16 cellular contexts compared by ENCODE assay signal in the genomic region with DNA sequence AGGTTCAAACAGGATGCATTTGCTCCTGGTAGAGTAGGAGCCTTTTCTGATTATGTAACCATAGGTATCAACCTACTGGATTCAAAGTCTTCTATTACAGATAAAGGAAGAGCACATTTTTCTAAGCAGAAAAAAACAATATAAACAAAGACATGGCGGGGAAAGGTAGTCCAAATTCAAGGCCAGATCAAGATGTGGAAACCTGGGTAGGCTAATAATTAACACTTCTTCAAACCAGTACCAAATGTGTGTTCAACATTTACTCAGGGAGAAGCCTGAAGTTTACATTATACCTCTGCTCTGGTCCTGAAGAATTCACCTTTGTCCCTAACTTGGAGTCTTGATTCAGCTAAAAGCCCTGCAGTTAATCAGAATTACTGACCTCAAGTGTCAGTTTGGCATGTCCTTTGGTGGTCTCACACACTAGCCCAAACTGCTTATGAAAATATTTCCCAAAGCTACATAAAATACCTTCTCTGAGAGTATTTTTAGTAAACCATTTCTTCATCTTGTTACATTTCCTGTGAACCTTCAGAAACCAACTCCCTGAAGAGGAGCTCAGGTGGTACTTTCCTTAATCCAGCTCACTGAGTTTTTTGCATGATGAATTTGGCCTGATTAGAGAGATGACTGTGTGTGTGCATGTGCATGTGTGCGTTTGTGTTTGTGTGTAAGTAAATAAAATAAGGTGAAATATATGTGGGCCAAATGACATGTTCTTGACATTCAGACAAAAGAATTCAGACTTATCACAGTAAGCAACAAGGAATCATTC.
DNase-seq lines count a peak whose midpoint lies in the region; ATAC-seq, FAIRE-seq and TF ChIP-seq lines count a peak whose summit lies in the region.
"Had no signal": no experiment of that assay in that cellular context is flagged by ENCODE, and none has a peak within 500 bp of the region (broad histone marks: within the 10 kb centered on the region; RNA-seq: fewer than 3 reads in every experiment).

No MANE protein-coding gene starts in this region.

- H3K27ac Mint-ChIP-seq in stimulated activated naive CD8-positive, alpha-beta T cell treated with anti-CD3 and anti-CD28 coated beads, Interleukin-15, amount 100 ng/mL, for 72 hours, result no peak overlapping the region

- DNase-seq in germinal center (ENCODE audit: low spot score) (peak; percentile 14), small intestine (peak; percentile 64), breast epithelium (ENCODE audit: low spot score in 2 of 2) (no peak)
- no peak for DNase-seq in stimulated activated naive CD8-positive, alpha-beta T cell treated with anti-CD3 and anti-CD28 coated beads, Interleukin-15, amount 100 ng/mL, for 72 hours
- DNase-seq: activated CD4-positive, CD25-positive, alpha-beta regulatory T cell; activated naive CD4-positive, alpha-beta T cell; foreskin fibroblast; HCEC 1CT; NCI-H1930; NCI-H524 treated with DMSO at 0.1 percent for 48 hours; testis had no signal

- H3K4me3 ChIP-seq in small intestine (ENCODE audit: low read depth in 1 of 2, low read length in 2 of 2) (no peak overlapping the region), breast epithelium (no peak overlapping the region)
- H3K4me3 ChIP-seq: testis had no signal

- peaks cover 0 to 4% of the 10 kb centered on the region in 2 donors for H3K4me1 ChIP-seq in small intestine (ENCODE audit: control insufficient read depth in 2 of 2, insufficient read depth in 1 of 2, low read depth in 1 of 2, low read length in 1 of 2)
- no peaks in the 10 kb centered on the region for H3K4me1 ChIP-seq in breast epithelium

- 20 to 49% (median 33%) methylated on average over 2 of the region's 2 CpGs for WGBS in small intestine, 3 donors

- FAIRE-seq in small intestine (lab: Jason Lieb, UNC), result no peak
- FAIRE-seq: bronchial epithelial cell had no signal

- H3K27me3 ChIP-seq in small intestine (ENCODE audit: control insufficient read depth in 2 of 2, insufficient read depth in 2 of 2, low read length in 2 of 2), result no peaks in the 10 kb centered on the region
- H3K27me3 ChIP-seq in breast epithelium, result no peaks in the 10 kb centered on the region
- H3K27me3 ChIP-seq: testis had no signal

- H3K27me3 Mint-ChIP-seq in stimulated activated naive CD8-positive, alpha-beta T cell treated with anti-CD3 and anti-CD28 coated beads, Interleukin-15, amount 100 ng/mL, for 72 hours, result no peaks in the 10 kb centered on the region

- H3K36me3 ChIP-seq in small intestine (ENCODE audit: control insufficient read depth in 2 of 2, insufficient read depth in 2 of 2, low read length in 2 of 2), result no peaks in the 10 kb centered on the region
- no peaks in the 10 kb centered on the region for H3K36me3 ChIP-seq in breast epithelium

- no peak overlapping the region for H3K27ac ChIP-seq in small intestine (ENCODE audit: low read depth in 1 of 2, low read length in 1 of 2)
- H3K27ac ChIP-seq in breast epithelium, result no peak overlapping the region
- H3K27ac ChIP-seq: C4-2B, testis had no signal

- H3K4me1 Mint-ChIP-seq in stimulated activated naive CD8-positive, alpha-beta T cell treated with anti-CD3 and anti-CD28 coated beads, Interleukin-15, amount 100 ng/mL, for 72 hours, result peaks cover 14% of the 10 kb centered on the region

- no peaks in the 10 kb centered on the region for H3K9me3 Mint-ChIP-seq in stimulated activated naive CD8-positive, alpha-beta T cell treated with anti-CD3 and anti-CD28 coated beads, Interleukin-15, amount 100 ng/mL, for 72 hours

- ATAC-seq in GM18502 (IDR thresholded peaks at IDR 0.05; ENCODE audit: poor library complexity, unreplicated experiment), result peak; percentile 59
- peak; percentile 49 for ATAC-seq in HG03354 (IDR thresholded peaks at IDR 0.05; ENCODE audit: poor library complexity, severe bottlenecking, unreplicated experiment)
- no peak for ATAC-seq in stimulated activated naive CD8-positive, alpha-beta T cell treated with anti-CD3 and anti-CD28 coated beads, Interleukin-15, amount 100 ng/mL, for 72 hours
- no peak for ATAC-seq in HG03095 (IDR thresholded peaks at IDR 0.05; ENCODE audit: unreplicated experiment)

- H3K4me3 Mint-ChIP-seq in stimulated activated naive CD8-positive, alpha-beta T cell treated with anti-CD3 and anti-CD28 coated beads, Interleukin-15, amount 100 ng/mL, for 72 hours, result no peak overlapping the region

- no peak for TF ChIP-seq CTCF in breast epithelium (IDR thresholded peaks at IDR 0.05)

- no peak for TF ChIP-seq POLR2A in breast epithelium (IDR thresholded peaks at IDR 0.05)

- H3K9me3 ChIP-seq in small intestine (ENCODE audit: control insufficient read depth, low read depth) (no peaks in the 10 kb centered on the region), breast epithelium (peaks cover 0 to 6% of the 10 kb centered on the region in 2 donors)
- H3K9me3 ChIP-seq: testis had no signal

- intact Hi-C loops in breast epithelium (cut with DNase I; ENCODE audit: low total_unique reads), result no loop called here

Comparison
In these comparisons a context has a peak if more than half of its experiments do, and no peak if none do; other contexts are left out.
1. ATAC-seq: peak in GM18502 (single experiment) and HG03354 (single experiment); none in stimulated activated naive CD8-positive, alpha-beta T cell treated with anti-CD3 and anti-CD28 coated beads, Interleukin-15, amount 100 ng/mL, for 72 hours (single experiment) and HG03095 (single experiment).
2. DNase-seq: peak in germinal center (single experiment) and small intestine (single experiment); none in stimulated activated naive CD8-positive, alpha-beta T cell treated with anti-CD3 and anti-CD28 coated beads, Interleukin-15, amount 100 ng/mL, for 72 hours (0 of 2) and breast epithelium (0 of 2).